ENCODE assay signal across 24 cellular contexts in the genomic region with DNA sequence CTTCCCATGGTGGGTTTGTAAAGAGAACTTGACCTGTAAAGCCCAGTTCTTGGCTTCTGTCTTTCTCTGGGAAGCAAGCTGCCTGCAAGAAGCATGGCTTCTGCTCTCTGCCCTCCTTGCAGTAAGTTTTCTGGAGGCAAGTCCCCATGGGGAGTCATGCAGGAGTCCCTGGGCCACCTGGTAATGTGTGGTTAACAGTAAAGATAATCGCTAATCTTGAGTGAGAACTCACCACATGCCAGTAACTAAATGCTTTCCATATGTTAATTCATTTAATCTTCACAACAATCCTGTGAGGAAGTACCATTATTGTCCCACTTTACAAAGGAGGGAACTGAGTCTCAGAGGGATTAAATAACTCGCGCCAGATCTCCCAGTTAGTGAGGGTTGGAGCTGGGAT.
"Had no signal": no experiment of that assay in that cellular context is flagged by ENCODE, and none has a peak within 500 bp of the region (broad histone marks: within the 10 kb centered on the region; RNA-seq: fewer than 3 reads in every experiment).

No MANE protein-coding gene starts in this region.

- H3K4me1 ChIP-seq: colonic mucosa, gastroesophageal sphincter, uterus had no signal

- H3K4me3 ChIP-seq: colonic mucosa, dorsolateral prefrontal cortex, esophagus muscularis mucosa, gastroesophageal sphincter, left ventricle myocardium inferior, ovary, uterus had no signal

- ATAC-seq: activated CD4-positive, alpha-beta T cell treated with anti-CD3 and anti-CD28 coated beads for 36 hours; activated T-cell treated with anti-CD3 and anti-CD28 coated beads, Interleukin-2, amount 50 U/mL, for 72 hours; effector memory CD8-positive, alpha-beta T cell; gastroesophageal sphincter; natural killer cell treated with Interleukin-12 subunit alpha and Interleukin-12 subunit beta and Interleukin-15 and Interleukin-18, amount 100 ng/mL, for 72 hours; right cardiac atrium; stimulated activated memory B cell treated with anti-CD40 and anti-IgM and Interleukin-4, amounts not matched to agents 10 μg/mL and 1 μg/mL and 100 μg/mL, for 72 hours had no signal

- H3K36me3 ChIP-seq: colonic mucosa, left ventricle myocardium inferior, ovary, uterus had no signal

- DNase-seq: activated B cell treated with CpG ODN at 0.5 μM for 24 hours; activated CD4-positive, alpha-beta memory T cell treated with anti-CD3 and anti-CD28 coated beads, Interleukin-2, amount 10 ng/mL, durations not matched to agents 7 days and 5 days; activated CD4-positive, alpha-beta T cell treated with anti-CD3 and anti-CD28 coated beads for 36 hours; activated effector memory CD4-positive, alpha-beta T cell treated with Interleukin-2 at 50 U/mL for 16 hours; activated naive CD4-positive, alpha-beta T cell treated with anti-CD3 and anti-CD28 coated beads, Interleukin-2, amount 10 ng/mL, durations not matched to agents 7 days and 5 days; activated T-cell treated with anti-CD3 and anti-CD28 coated beads, Interleukin-2, amount 50 U/mL, for 72 hours; amygdala; colonic mucosa; dorsolateral prefrontal cortex; effector memory CD8-positive, alpha-beta T cell; head of caudate nucleus; hypothalamus; left ventricle myocardium inferior; midbrain; ovary; right cardiac atrium; stimulated activated CD4-positive, alpha-beta T cell treated with anti-CD3 and anti-CD28 coated beads, Interleukin-2, amount 100 ng/mL, for 24 hours; T-helper 1 cell; trophoblast cell; uterus had no signal

- H3K27me3 ChIP-seq: colonic mucosa, dorsolateral prefrontal cortex, esophagus muscularis mucosa, gastroesophageal sphincter, ovary, uterus had no signal

- H3K27ac ChIP-seq: colonic mucosa, dorsolateral prefrontal cortex, esophagus muscularis mucosa, gastroesophageal sphincter, left ventricle myocardium inferior, ovary, uterus had no signal

- H3K9me3 ChIP-seq: colonic mucosa, esophagus muscularis mucosa, gastroesophageal sphincter, left ventricle myocardium inferior, ovary, uterus had no signal
